Comparison of ENCODE assay signal across 8 cellular contexts in genomic region chrX:135520022-135520552, GRCh38. TPM values are rescaled to one million over a fixed set of nuclear protein-coding genes. Genes with fewer than 3 reads are reported as not detected.
DNase-seq lines count a peak whose midpoint lies in the region; ATAC-seq and TF ChIP-seq lines count a peak whose summit lies in the region.

No MANE protein-coding gene starts in this region.

- H3K4me3 Mint-ChIP-seq in activated naive CD4-positive, alpha-beta T cell treated with anti-CD3 and anti-CD28 coated beads for 36 hours: peak overlapping the region; percentile 97

- H3K9me3 ChIP-seq in SJCRH30 (replicated peaks): no peaks in the 10 kb centered on the region
- H3K9me3 ChIP-seq in gastrocnemius medialis: no peaks in the 10 kb centered on the region

- intact Hi-C loops in activated naive CD4-positive, alpha-beta T cell treated with anti-CD3 and anti-CD28 coated beads for 36 hours (cut with micrococcal nuclease): loop anchor here (1.0 to 10.0 kb wide), 12 partner anchors 32 to 1768 kb away; partner anchors contain the start of genes HPRT1, HTATSF1, RTL8A and SMIM10L2A
- intact Hi-C loops in gastrocnemius medialis (cut with DNase I; ENCODE audit: low total_unique reads): loop anchor here (5.0 kb wide), 1 partner anchor 452 kb away; the partner anchor contains the start of gene MMGT1

- H3K27ac Mint-ChIP-seq in activated naive CD4-positive, alpha-beta T cell treated with anti-CD3 and anti-CD28 coated beads for 36 hours: peak overlapping the region; percentile 97

- peak overlapping the region; percentile 19; the same call in 1 of the 2 replicates for H3K27ac ChIP-seq in SJCRH30
- H3K27ac ChIP-seq in gastrocnemius medialis: peak overlapping the region in 3 of 4 donors; percentile 71 to 79 (median 79)

- H3K9me3 Mint-ChIP-seq in activated naive CD4-positive, alpha-beta T cell treated with anti-CD3 and anti-CD28 coated beads for 36 hours: no peaks in the 10 kb centered on the region

- peaks cover 27% of the 10 kb centered on the region for H3K4me1 Mint-ChIP-seq in activated naive CD4-positive, alpha-beta T cell treated with anti-CD3 and anti-CD28 coated beads for 36 hours (ENCODE audit: low read depth)

- no peak for ATAC-seq in gastrocnemius medialis

- no peak for TF ChIP-seq POLR2A in gastrocnemius medialis (IDR thresholded peaks at IDR 0.05)

- H3K36me3 ChIP-seq in SJCRH30: no peaks in the 10 kb centered on the region
- H3K36me3 ChIP-seq in gastrocnemius medialis: no peaks in the 10 kb centered on the region

- H3K4me1 ChIP-seq in SJCRH30 (0 out of 2 replicates have a peak, but pooled peaks cover 2% of the 10 kb centered on the region), gastrocnemius medialis (no peaks in the 10 kb centered on the region)

- H3K4me3 ChIP-seq in SJCRH30 (peak overlapping the region; percentile 78), fibroblast of the aortic adventitia (ENCODE audit: low read depth, low read length) (peak overlapping the region; percentile 68), gastrocnemius medialis (peak overlapping the region; percentile 51 to 61 (median 54))

- TF ChIP-seq CTCF in fibroblast of the aortic adventitia (IDR thresholded peaks at IDR 0.05; ENCODE audit: insufficient read depth, low read length) (no peak), gastrocnemius medialis (IDR thresholded peaks at IDR 0.05 in 4 of 5, conservative IDR thresholded peaks at IDR 0.05 in 1 of 5) (no peak)

- no peak for DNase-seq in activated naive CD4-positive, alpha-beta T cell treated with anti-CD3 and anti-CD28 coated beads for 36 hours
- no peak for DNase-seq in activated naive CD4-positive, alpha-beta T cell treated with anti-CD3 and anti-CD28 coated beads, Interleukin-2, amount 50 U/mL, for 16 hours
- DNase-seq in SJCRH30 (no peak), fibroblast of the aortic adventitia (ENCODE audit: low read depth) (peak; percentile 72), gastrocnemius medialis (no peak), G401 (ENCODE audit: low spot score) (no peak), GDM1 (lab: John Stamatoyannopoulos, UW) (no peak), NOMO-1 treated with dmso at 0.1 percent for 144 hours (lab: John Stamatoyannopoulos, UW; ENCODE audit: unreplicated experiment) (no peak)

- H3K36me3 Mint-ChIP-seq in activated naive CD4-positive, alpha-beta T cell treated with anti-CD3 and anti-CD28 coated beads for 36 hours (ENCODE audit: low read depth): peaks cover 8% of the 10 kb centered on the region

- no peaks in the 10 kb centered on the region for H3K27me3 Mint-ChIP-seq in activated naive CD4-positive, alpha-beta T cell treated with anti-CD3 and anti-CD28 coated beads for 36 hours (ENCODE audit: low read depth)

- H3K27me3 ChIP-seq in SJCRH30: no peaks in the 10 kb centered on the region
- H3K27me3 ChIP-seq in gastrocnemius medialis: peaks cover 0 to 16% (median 7%) of the 10 kb centered on the region in 3 donors

- in situ Hi-C loops in gastrocnemius medialis (cut with MboI; ENCODE audit: low sequenced_read_pairs in 4 of 4) (no loop called here), G401 (cut with HindIII; ENCODE audit: low sequenced_read_pairs) (no loop called here)

- CTCF ChIA-PET in activated naive CD4-positive, alpha-beta T cell treated with anti-CD3 and anti-CD28 coated beads for 36 hours (lab: Charles Lee): no interaction called here

RNA-seq across cellular contexts. Expression of gene INTS6L, which starts 0.4 kb away (rescaled TPM):
- 10 to 100 TPM; 14.2 to 14.4 TPM for total RNA-seq in activated naive CD4-positive, alpha-beta T cell treated with anti-CD3 and anti-CD28 coated beads for 36 hours
- total RNA-seq in SJCRH30 (2014; rRNA removed; shearing (Covaris generic)): 12.0 and 13.6 TPM in 2 replicates
- total RNA-seq in fibroblast of the aortic adventitia (ENCODE audit: low replicate concordance): 3.3 and 5.3 TPM in 2 replicates
- total RNA-seq in gastrocnemius medialis: 1 to 10 TPM in 2 of 4 donors, under 1 TPM in 2; 0.19 to 1.6 (median 0.93) TPM
- total RNA-seq in G401 (2014; rRNA removed; shearing (Covaris generic)): 9.8 and 10.3 TPM in 2 replicates
